ENCODE assay signal across 21 cellular contexts in the genomic region with DNA sequence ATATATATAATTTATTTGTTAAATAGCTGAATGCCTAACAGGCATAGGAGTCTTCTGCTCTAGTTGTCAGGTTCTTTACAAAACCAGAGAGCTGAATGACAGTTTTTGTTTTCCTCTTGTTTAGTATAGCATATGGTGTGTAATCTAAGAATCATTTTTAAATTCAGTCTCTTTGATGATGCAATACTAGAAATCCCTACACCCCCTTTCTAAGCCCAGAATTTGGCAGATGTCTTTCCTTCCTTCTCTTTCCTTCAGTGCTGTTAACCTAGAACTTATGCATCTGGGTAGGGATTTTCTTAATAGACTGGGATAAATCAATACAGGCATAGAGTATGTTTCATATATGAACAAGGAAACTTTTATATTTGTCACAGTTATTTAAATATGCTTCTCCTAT.
DNase-seq lines count a peak whose midpoint lies in the region; ATAC-seq, FAIRE-seq and TF ChIP-seq lines count a peak whose summit lies in the region.
"Had no signal": no experiment of that assay in that cellular context is flagged by ENCODE, and none has a peak within 500 bp of the region (broad histone marks: within the 10 kb centered on the region; RNA-seq: fewer than 3 reads in every experiment).

No MANE protein-coding gene starts in this region.

- H2BK120ac ChIP-seq in H1 (replicated peaks; ENCODE audit: low read depth, low read length): no peak overlapping the region

- DNase-seq in A673 (ENCODE audit: low spot score) (peak; percentile 18), NCI-H2171 (lab: John Stamatoyannopoulos, UW) (peak; percentile 85), NCI-H82 (lab: John Stamatoyannopoulos, UW) (peak; percentile 75), H1 (ENCODE audit: low read depth in 1 of 2, low spot score in 2 of 2) (no peak), H7 (no peak), midbrain (lab: John Stamatoyannopoulos, UW) (no peak)
- DNase-seq: ACHN; AML-193; Caco-2; CD4-positive, alpha-beta T cell; DMS79 treated with DMSO at 0.1 percent for 48 hours; GF-D8; GM23248; HFFc6; KG1 had no signal

- no peaks in the 10 kb centered on the region for H3K36me3 ChIP-seq in A673 (ENCODE audit: insufficient read depth, low read length, poor library complexity, severe bottlenecking)
- H3K36me3 ChIP-seq in H1 (ENCODE audit: control insufficient read depth in 2 of 4, insufficient read depth in 4 of 4, low read length in 3 of 4): no peaks in the 10 kb centered on the region
- H3K36me3 ChIP-seq in H7 (replicated peaks; ENCODE audit: control insufficient read depth, insufficient read depth, low read length): no peaks in the 10 kb centered on the region

- H2AFZ ChIP-seq in H1 (ENCODE audit: low read length): no peak overlapping the region
- H2AFZ ChIP-seq: GM23248 had no signal

- H2AK5ac ChIP-seq in H1 (ENCODE audit: low read depth, low read length): no peak overlapping the region

- H4K20me1 ChIP-seq in H1 (replicated peaks in 1 of 2; ENCODE audit: control insufficient read depth in 1 of 2, insufficient read depth in 2 of 2, low read length in 2 of 2): no peaks in the 10 kb centered on the region

- no peaks in the 10 kb centered on the region for H3K79me2 ChIP-seq in H1 (ENCODE audit: control insufficient read depth in 1 of 2, insufficient read depth in 2 of 2, low read length in 2 of 2)

- no peak overlapping the region for H2BK12ac ChIP-seq in H1 (ENCODE audit: low read depth, low read length)

- CTCF ChIA-PET in A673 (lab: Charles Lee): no interaction called here
- CTCF ChIA-PET in H1 (lab: Charles Lee; ENCODE audit: partially characterized antibody): no interaction called here

- POLR2A ChIA-PET in A673 (lab: Charles Lee; ENCODE audit: low non-redundant PET) (no interaction called here), H1 (lab: Charles Lee; ENCODE audit: partially characterized antibody) (no interaction called here)

- no peak overlapping the region for H3K23ac ChIP-seq in H1 (ENCODE audit: insufficient read length)

- no peak overlapping the region for H2BK20ac ChIP-seq in H1 (ENCODE audit: low read length)

- no peak overlapping the region for H4K91ac ChIP-seq in H1 (replicated peaks; ENCODE audit: insufficient read length, low read length)

- no peaks in the 10 kb centered on the region; the same call in 1 of the 2 replicates for H3K23me2 ChIP-seq in H1 (ENCODE audit: low read depth, low read length)

- intact Hi-C loops in A673 (cut with micrococcal nuclease; ENCODE audit: unreplicated experiment): no loop called here

- no peak overlapping the region for H3K4me3 ChIP-seq in A673 (ENCODE audit: low read depth, low read length, poor library complexity, severe bottlenecking)
- H3K4me3 ChIP-seq in H1 (ENCODE audit: extremely low read depth in 1 of 4, insufficient read depth in 2 of 4, low read depth in 3 of 4, low read length in 4 of 4): no peak overlapping the region
- H3K4me3 ChIP-seq in H7 (ENCODE audit: insufficient read depth, low read depth, low read length): no peak overlapping the region
- H3K4me3 ChIP-seq: GM23248 had no signal

- H3K56ac ChIP-seq in H1 (replicated peaks; ENCODE audit: insufficient read length, low read depth, low read length): no peak overlapping the region

- no peak overlapping the region for H4K5ac ChIP-seq in H1 (ENCODE audit: insufficient read length, low read depth, low read length)

- TF ChIP-seq RAD21 in H1 (IDR thresholded peaks at IDR 0.05 in 1 of 2, conservative IDR thresholded peaks at IDR 0.05 in 1 of 2; ENCODE audit: low read depth in 2 of 2, low read length in 2 of 2): no peak

- H2BK15ac ChIP-seq in H1 (ENCODE audit: low read length): no peak overlapping the region

- no peak overlapping the region for H3K4ac ChIP-seq in H1 (replicated peaks; ENCODE audit: insufficient read length, low read depth, low read length)

- ATAC-seq in GM21723 (IDR thresholded peaks at IDR 0.05; ENCODE audit: unreplicated experiment): no peak
- ATAC-seq: HCT116 had no signal

- no peak overlapping the region for H2BK5ac ChIP-seq in H1 (ENCODE audit: low read depth, low read length)

- no peak overlapping the region for H4K8ac ChIP-seq in H1 (ENCODE audit: extremely low read depth, insufficient read depth, low read length)

- H3K27me3 ChIP-seq in A673 (replicated peaks; ENCODE audit: insufficient read depth, low read depth, low read length, poor library complexity) (no peaks in the 10 kb centered on the region), H1 (replicated peaks in 1 of 4; ENCODE audit: control insufficient read depth in 3 of 4, extremely low read depth in 1 of 4, insufficient read depth in 3 of 4, low read length in 3 of 4) (no peaks in the 10 kb centered on the region), H7 (ENCODE audit: control insufficient read depth, insufficient read depth, low read length) (no peaks in the 10 kb centered on the region)

- TF ChIP-seq CTCF in A673 (conservative IDR thresholded peaks at IDR 0.05; ENCODE audit: low read depth, low read length): no peak
- no peak for TF ChIP-seq CTCF in H1 (IDR thresholded peaks at IDR 0.05; ENCODE audit: control extremely low read depth in 1 of 3, insufficient read depth in 1 of 3, low read depth in 1 of 3, low read length in 3 of 3)

- H3K4me2 ChIP-seq in H1 (ENCODE audit: insufficient read depth in 1 of 2, low read depth in 2 of 2, low read length in 2 of 2): no peak overlapping the region

- no TSS peak for BruUV-seq in A673 (replicated peaks; lab: Mats Ljungman, UMichigan)

- no peak overlapping the region for H3K9ac ChIP-seq in H1 (replicated peaks in 1 of 4; ENCODE audit: extremely low read depth in 1 of 4, low read depth in 3 of 4, low read length in 3 of 4)
- H3K9ac ChIP-seq: GM23248 had no signal

- no peak for TF ChIP-seq EP300 in H1 (IDR thresholded peaks at IDR 0.05; ENCODE audit: borderline replicate concordance in 1 of 2, low read depth in 2 of 2, low read length in 2 of 2)

- FAIRE-seq in H1 (lab: Jason Lieb, UNC): no peak
- FAIRE-seq: D721Med, H54 had no signal

- H3K27ac ChIP-seq in A673 (ENCODE audit: low read depth, low read length, poor library complexity, severe bottlenecking) (no peak overlapping the region), H1 (ENCODE audit: low read depth, low read length) (no peak overlapping the region)
- H3K27ac ChIP-seq: C4-2B, GM23248, HL-60 had no signal

- TF ChIP-seq POLR2A in H1 (IDR thresholded peaks at IDR 0.05; ENCODE audit: control extremely low read depth in 1 of 2, low read depth in 2 of 2, low read length in 2 of 2): no peak

- H3K4me1 ChIP-seq in A673 (ENCODE audit: insufficient read depth, low read length, poor library complexity, severe bottlenecking): peaks cover 15% of the 10 kb centered on the region
- H3K4me1 ChIP-seq in H1 (replicated peaks in 1 of 4; ENCODE audit: control insufficient read depth in 3 of 4, insufficient read depth in 4 of 4, low read length in 3 of 4): no peaks in the 10 kb centered on the region
- H3K4me1 ChIP-seq: Caco-2 had no signal

- H3K14ac ChIP-seq in H1 (ENCODE audit: insufficient read length): no peak overlapping the region

- H3K9me3 ChIP-seq in A673 (ENCODE audit: low read depth, low read length, poor library complexity, severe bottlenecking) (no peaks in the 10 kb centered on the region), H1 (ENCODE audit: insufficient read depth in 2 of 2, low read depth in 1 of 2, low read length in 1 of 2) (no peaks in the 10 kb centered on the region)
- H3K9me3 ChIP-seq: Caco-2 had no signal

- no peaks in the 10 kb centered on the region for H3K79me1 ChIP-seq in H1 (ENCODE audit: low read depth, low read length)

- H3K18ac ChIP-seq in H1 (ENCODE audit: extremely low read depth, low read length): no peak overlapping the region

TF ChIP-seq in H1, 55 proteins besides CTCF, POLR2A, EP300 and RAD21:
- TF ChIP-seq TAF1 (IDR thresholded peaks at IDR 0.05; ENCODE audit: low read depth, low read length): no peak
- 0 out of 2 replicates have a peak, but pooled peaks have one; percentile 47 for TF ChIP-seq CEBPB (IDR thresholded peaks at IDR 0.05; ENCODE audit: low read depth, low read length)

Comparison
In these comparisons a context has a peak if more than half of its experiments do, and no peak if none do; other contexts are left out.
1. DNase-seq: peak in A673 (single experiment), NCI-H2171 (single experiment) and NCI-H82 (single experiment); none in H1 (0 of 2), H7 (single experiment) and midbrain (single experiment).